1 cellular context compared by ENCODE assay signal in genomic region chr14:71355324-71356201, GRCh38.
A peak's percentile ranks its signal among the peaks of the same experiment; 100 is the strongest.
TF ChIP-seq lines count a peak whose summit lies in the region.

No MANE protein-coding gene starts in this region.

TF ChIP-seq in K562, 482 proteins besides CTCF, POLR2A, EP300 and RAD21 (continued from another document and continues in another):
- no peak for TF ChIP-seq UBTF (IDR thresholded peaks at IDR 0.05; ENCODE audit: borderline replicate concordance in 1 of 2, low read depth in 2 of 2, low read length in 2 of 2)
- TF ChIP-seq ZNF518B (CRISPR knock-in tag; IDR thresholded peaks at IDR 0.05), result no peak
- 0 out of 2 replicates have a peak, but pooled peaks have one; percentile 21 for TF ChIP-seq STAT5A (IDR thresholded peaks at IDR 0.05; ENCODE audit: borderline replicate concordance, low read length)
- TF ChIP-seq TAL1 (IDR thresholded peaks at IDR 0.05), result peak; percentile 49; the same call in 1 of the 2 replicates
- TF ChIP-seq GABPB1 (CRISPR knock-in tag; IDR thresholded peaks at IDR 0.05), result no peak
- no peak for TF ChIP-seq ZNF175 (CRISPR knock-in tag; IDR thresholded peaks at IDR 0.05; ENCODE audit: low read depth)
- TF ChIP-seq GMEB1 (CRISPR knock-in tag; IDR thresholded peaks at IDR 0.05), result no peak
- TF ChIP-seq CHD2 (IDR thresholded peaks at IDR 0.05; ENCODE audit: low read depth, low read length), result no peak
- no peak for TF ChIP-seq HEY1 (CRISPR knock-in tag; IDR thresholded peaks at IDR 0.05; ENCODE audit: borderline replicate concordance)
- TF ChIP-seq DPF2 (IDR thresholded peaks at IDR 0.05), result peak; percentile 46; the same call in 1 of the 2 replicates
- no peak for TF ChIP-seq THRAP3 (IDR thresholded peaks at IDR 0.05; ENCODE audit: borderline replicate concordance)
- TF ChIP-seq MYNN (IDR thresholded peaks at IDR 0.05), result no peak
- no peak for TF ChIP-seq MYNN (CRISPR knock-in tag; IDR thresholded peaks at IDR 0.05)
- TF ChIP-seq SETDB1 (IDR thresholded peaks at IDR 0.05; ENCODE audit: low read length), result no peak
- TF ChIP-seq NFXL1 (CRISPR knock-in tag; IDR thresholded peaks at IDR 0.05), result no peak
- TF ChIP-seq ZNF41 (CRISPR knock-in tag; conservative IDR thresholded peaks at IDR 0.05), result no peak
- TF ChIP-seq MTF1 (CRISPR knock-in tag; IDR thresholded peaks at IDR 0.05; ENCODE audit: borderline replicate concordance), result no peak
- TF ChIP-seq NEUROD1 (IDR thresholded peaks at IDR 0.05; ENCODE audit: borderline replicate concordance, low read depth, low read length, partially characterized antibody), result no peak
- TF ChIP-seq ZNF57 (CRISPR knock-in tag; IDR thresholded peaks at IDR 0.05), result no peak
- TF ChIP-seq BDP1 (IDR thresholded peaks at IDR 0.05; ENCODE audit: insufficient read depth, insufficient read length), result no peak
- TF ChIP-seq ZBTB40 (IDR thresholded peaks at IDR 0.05), result peak; percentile 67
- no peak for TF ChIP-seq ZBTB40 (CRISPR knock-in tag; IDR thresholded peaks at IDR 0.05)
- no peak for TF ChIP-seq USF1 (CRISPR knock-in tag; IDR thresholded peaks at IDR 0.05)
- TF ChIP-seq AFF1 (IDR thresholded peaks at IDR 0.05; ENCODE audit: low read depth in 1 of 2, partially characterized antibody in 2 of 2), result no peak
- no peak for TF ChIP-seq POLR2H (tag; IDR thresholded peaks at IDR 0.05; ENCODE audit: low read depth)
- TF ChIP-seq ZNF778 (CRISPR knock-in tag; IDR thresholded peaks at IDR 0.05), result no peak
- no peak for TF ChIP-seq BCLAF1 (IDR thresholded peaks at IDR 0.05; ENCODE audit: borderline replicate concordance in 1 of 2, control insufficient read depth in 1 of 2, low read depth in 2 of 2, low read length in 1 of 2)
- no peak for TF ChIP-seq SIRT6 (IDR thresholded peaks at IDR 0.05; ENCODE audit: low read depth, low read length)
- no peak for TF ChIP-seq THAP7 (CRISPR knock-in tag; IDR thresholded peaks at IDR 0.05)
- TF ChIP-seq NFATC3 (IDR thresholded peaks at IDR 0.05), result no peak
- no peak for TF ChIP-seq MXI1 (IDR thresholded peaks at IDR 0.05; ENCODE audit: low read depth, low read length)
